13 cellular contexts compared by ENCODE assay signal in genomic region chr2:143524001-143524608, GRCh38.
DNase-seq lines count a peak whose midpoint lies in the region; ATAC-seq and TF ChIP-seq lines count a peak whose summit lies in the region.
"Had no signal": no experiment of that assay in that cellular context is flagged by ENCODE, and none has a peak within 500 bp of the region (broad histone marks: within the 10 kb centered on the region; RNA-seq: fewer than 3 reads in every experiment).

No MANE protein-coding gene starts in this region.

- POLR2A ChIA-PET in HEK293T (lab: Yijun Ruan, JAX) = no interaction called here

- H3K4me3 Mint-ChIP-seq in mesothelial cell of epicardium (no peak overlapping the region), natural killer cell (no peak overlapping the region)

- H3K27ac Mint-ChIP-seq in mesothelial cell of epicardium (peak overlapping the region; percentile 94), natural killer cell (no peak overlapping the region)

- DNase-seq in AG08395 (ENCODE audit: low spot score) = peak; percentile 44
- peak; percentile 35 for DNase-seq in LHCN-M2 (ENCODE audit: low read depth)
- DNase-seq in esophagus muscularis mucosa (ENCODE audit: extremely low spot score) = no peak
- no peak for DNase-seq in mesothelial cell of epicardium (ENCODE audit: low spot score in 2 of 2, unreplicated experiment in 2 of 2)
- no peak for DNase-seq in cortex of kidney (lab: John Stamatoyannopoulos, UW)
- DNase-seq in HuH-7 (ENCODE audit: low spot score) = no peak
- DNase-seq in natural killer cell = no peak
- no peak for DNase-seq in HEK293T (ENCODE audit: extremely low spot score)
- DNase-seq: activated CD4-positive, alpha-beta T cell treated with anti-CD3 and anti-CD28 coated beads for 48 hours; BE2C; gastrocnemius medialis; Kasumi-1; T-helper 1 cell had no signal

- no peak for ATAC-seq in natural killer cell
- ATAC-seq: gastrocnemius medialis had no signal

- no peak overlapping the region for H3K4me3 ChIP-seq in esophagus muscularis mucosa
- H3K4me3 ChIP-seq: gastrocnemius medialis had no signal

- no peaks in the 10 kb centered on the region for H3K36me3 ChIP-seq in esophagus muscularis mucosa
- H3K36me3 ChIP-seq: BE2C, gastrocnemius medialis had no signal

- CTCF ChIA-PET in HEK293T (lab: Yijun Ruan, JAX) = no interaction called here

- 7% methylated on average over 3 of the region's 3 CpGs for WGBS in esophagus muscularis mucosa

- H3K4me1 ChIP-seq in esophagus muscularis mucosa = peaks cover 7 to 31% (median 22%) of the 10 kb centered on the region in 4 donors
- H3K4me1 ChIP-seq: BE2C had no signal

- H3K27me3 Mint-ChIP-seq in mesothelial cell of epicardium (ENCODE audit: low read depth) (no peaks in the 10 kb centered on the region), natural killer cell (ENCODE audit: low read depth in 2 of 2) (no peaks in the 10 kb centered on the region)

- H3K27me3 ChIP-seq in esophagus muscularis mucosa = no peaks in the 10 kb centered on the region
- H3K27me3 ChIP-seq: BE2C, gastrocnemius medialis had no signal

- intact Hi-C loops in esophagus muscularis mucosa (cut with DNase I) (no loop called here), natural killer cell (cut with micrococcal nuclease) (no loop called here)

- no peaks in the 10 kb centered on the region for H3K36me3 Mint-ChIP-seq in mesothelial cell of epicardium
- H3K36me3 Mint-ChIP-seq in natural killer cell = peaks cover 20% of the 10 kb centered on the region

- H3K27ac ChIP-seq in esophagus muscularis mucosa (replicated peaks in 1 of 4) = peak overlapping the region in 3 of 4 donors; percentile 27 to 62 (median 27)

- no peak for TF ChIP-seq POLR2A in esophagus muscularis mucosa (IDR thresholded peaks at IDR 0.05; ENCODE audit: low read depth)

- H3K9me3 Mint-ChIP-seq in mesothelial cell of epicardium (peaks cover 4% of the 10 kb centered on the region), natural killer cell (no peaks in the 10 kb centered on the region)

- H3K9me3 ChIP-seq in esophagus muscularis mucosa = no peaks in the 10 kb centered on the region
- H3K9me3 ChIP-seq: BE2C, gastrocnemius medialis had no signal

- TF ChIP-seq EP300 in esophagus muscularis mucosa (IDR thresholded peaks at IDR 0.05) = no peak

- peaks cover 57% of the 10 kb centered on the region for H3K4me1 Mint-ChIP-seq in mesothelial cell of epicardium
- H3K4me1 Mint-ChIP-seq in natural killer cell = peaks cover 22 to 27% of the 10 kb centered on the region in 2 donors

- no peak for TF ChIP-seq CTCF in esophagus muscularis mucosa (IDR thresholded peaks at IDR 0.05)
- no peak for TF ChIP-seq CTCF in mesothelial cell of epicardium (IDR thresholded peaks at IDR 0.05; ENCODE audit: unreplicated experiment)
- no peak for TF ChIP-seq CTCF in natural killer cell (IDR thresholded peaks at IDR 0.05)

TF ChIP-seq in HEK293T, 16 proteins besides CTCF, POLR2A, EP300 and RAD21:
- TF ChIP-seq HDGF (IDR thresholded peaks at IDR 0.05; ENCODE audit: borderline replicate concordance) (no peak), FOXM1 (IDR thresholded peaks at IDR 0.05; ENCODE audit: borderline replicate concordance) (no peak), SUZ12 (IDR thresholded peaks at IDR 0.05) (no peak), SP1 (IDR thresholded peaks at IDR 0.05) (no peak), ARNT (IDR thresholded peaks at IDR 0.05) (no peak), TARDBP (IDR thresholded peaks at IDR 0.05) (no peak), FOXK2 (IDR thresholded peaks at IDR 0.05) (no peak), ELF4 (IDR thresholded peaks at IDR 0.05) (no peak), ZNF384 (IDR thresholded peaks at IDR 0.05) (no peak), CTBP1 (IDR thresholded peaks at IDR 0.05; ENCODE audit: borderline replicate concordance) (no peak)
- TF ChIP-seq, protein P1, sequence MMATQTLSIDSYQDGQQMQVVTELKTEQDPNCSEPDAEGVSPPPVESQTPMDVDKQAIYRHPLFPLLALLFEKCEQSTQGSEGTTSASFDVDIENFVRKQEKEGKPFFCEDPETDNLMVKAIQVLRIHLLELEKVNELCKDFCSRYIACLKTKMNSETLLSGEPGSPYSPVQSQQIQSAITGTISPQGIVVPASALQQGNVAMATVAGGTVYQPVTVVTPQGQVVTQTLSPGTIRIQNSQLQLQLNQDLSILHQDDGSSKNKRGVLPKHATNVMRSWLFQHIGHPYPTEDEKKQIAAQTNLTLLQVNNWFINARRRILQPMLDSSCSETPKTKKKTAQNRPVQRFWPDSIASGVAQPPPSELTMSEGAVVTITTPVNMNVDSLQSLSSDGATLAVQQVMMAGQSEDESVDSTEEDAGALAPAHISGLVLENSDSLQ (IDR thresholded peaks at IDR 0.05) = no peak

Comparison
In these comparisons a context has a peak if more than half of its experiments do, and no peak if none do; other contexts are left out.
1. DNase-seq: peak in AG08395 (single experiment) and LHCN-M2 (single experiment); none in esophagus muscularis mucosa (single experiment), mesothelial cell of epicardium (0 of 2), cortex of kidney (single experiment), HuH-7 (single experiment), natural killer cell (single experiment) and HEK293T (single experiment).